Comparison of ENCODE assay signal across 11 cellular contexts in genomic region chr22:37442537-37442936, GRCh38. TPM values are rescaled to one million over a fixed set of nuclear protein-coding genes. Genes with fewer than 3 reads are reported as not detected.
DNase-seq lines count a peak whose midpoint lies in the region; ATAC-seq, FAIRE-seq and TF ChIP-seq lines count a peak whose summit lies in the region.
"Had no signal": no experiment of that assay in that cellular context is flagged by ENCODE, and none has a peak within 500 bp of the region (broad histone marks: within the 10 kb centered on the region; RNA-seq: fewer than 3 reads in every experiment).

No MANE protein-coding gene starts in this region.

- POLR2A ChIA-PET in SK-N-SH (lab: Yijun Ruan, JAX) = no interaction called here

- WGBS in SK-N-SH (ENCODE audit: low lambda C conversion rate) = 47% methylated on average over 2 of the region's 2 CpGs

- no peak for TF ChIP-seq RAD21 in SK-N-SH (IDR thresholded peaks at IDR 0.05; ENCODE audit: low read length)

- no peaks in the 10 kb centered on the region for H4K20me1 ChIP-seq in SK-N-SH (ENCODE audit: insufficient read depth)

- no peaks in the 10 kb centered on the region for H3K79me2 ChIP-seq in SK-N-SH (ENCODE audit: insufficient read depth)

- no peak for TF ChIP-seq EP300 in SK-N-SH (IDR thresholded peaks at IDR 0.05; ENCODE audit: borderline replicate concordance in 1 of 2, low read depth in 1 of 2, low read length in 1 of 2)

- no peaks in the 10 kb centered on the region for H3K4me1 ChIP-seq in SK-N-SH (ENCODE audit: control insufficient read depth in 1 of 2, insufficient read depth in 2 of 2, low read depth in 1 of 2, low read length in 1 of 2)

- H3K4me1 Mint-ChIP-seq in glutamatergic neuron (ENCODE audit: low read depth, unreplicated experiment) = peaks cover 31% of the 10 kb centered on the region

- in situ Hi-C loops in Caki2 (cut with HindIII; ENCODE audit: low pct_unique_long_range_greater_than_20kb, low sequenced_read_pairs) = no loop called here

- no peaks in the 10 kb centered on the region for H3K27me3 ChIP-seq in SK-N-SH (ENCODE audit: insufficient read depth)

- peaks cover 17% of the 10 kb centered on the region for H3K36me3 Mint-ChIP-seq in glutamatergic neuron (ENCODE audit: unreplicated experiment)

- peaks cover 3% of the 10 kb centered on the region for H3K9me3 Mint-ChIP-seq in glutamatergic neuron (ENCODE audit: unreplicated experiment)

- H3K27ac ChIP-seq in SK-N-SH (ENCODE audit: low read depth in 2 of 2, low read length in 1 of 2) = no peak overlapping the region
- H3K27ac ChIP-seq: dorsolateral prefrontal cortex had no signal

- ATAC-seq in HG03460 (IDR thresholded peaks at IDR 0.05; ENCODE audit: unreplicated experiment) (no peak), GM21786 (IDR thresholded peaks at IDR 0.05; ENCODE audit: unreplicated experiment) (no peak), GM18867 (IDR thresholded peaks at IDR 0.05; ENCODE audit: unreplicated experiment) (no peak)

- H3K27ac Mint-ChIP-seq in glutamatergic neuron (ENCODE audit: unreplicated experiment) = peak overlapping the region; percentile 7

- no peaks in the 10 kb centered on the region for H3K9me3 ChIP-seq in SK-N-SH

- H3K9me2 ChIP-seq in SK-N-SH = no peaks in the 10 kb centered on the region

- no peaks in the 10 kb centered on the region for H3F3A ChIP-seq in SK-N-SH (replicated peaks; ENCODE audit: insufficient read depth)

- DNase-seq in Caki2 (ENCODE audit: low read depth) (peak; percentile 31), HTR-8/SVneo (ENCODE audit: insufficient read length, low spot score) (peak; percentile 27), SK-N-SH (no peak), glutamatergic neuron (no peak)
- DNase-seq in stimulated activated CD4-positive, alpha-beta T cell treated with anti-CD3 and anti-CD28 coated beads, Interleukin-15, amount 100 ng/mL, for 24 hours = no peak
- DNase-seq: activated effector memory CD4-positive, alpha-beta T cell treated with anti-CD3 and anti-CD28 coated beads, Interleukin-2, amount 50 U/mL, for 16 hours; COR-L47; dorsolateral prefrontal cortex had no signal

- H3K36me3 ChIP-seq in SK-N-SH (replicated peaks in 1 of 2; ENCODE audit: control insufficient read depth in 1 of 2, insufficient read depth in 2 of 2, low read length in 1 of 2) = no peaks in the 10 kb centered on the region

- H3K4me3 ChIP-seq in SK-N-SH (ENCODE audit: low read depth in 2 of 2, low read length in 1 of 2) = no peak overlapping the region
- H3K4me3 ChIP-seq: dorsolateral prefrontal cortex had no signal

- no peak overlapping the region for H3K9ac ChIP-seq in SK-N-SH

- no peak overlapping the region for H3K4me2 ChIP-seq in SK-N-SH

- no peak overlapping the region for H2AFZ ChIP-seq in SK-N-SH (ENCODE audit: low read depth)

- TF ChIP-seq CTCF in SK-N-SH (IDR thresholded peaks at IDR 0.05) (no peak), glutamatergic neuron (IDR thresholded peaks at IDR 0.05; ENCODE audit: partially characterized antibody, unreplicated experiment) (no peak)

- peaks cover 5% of the 10 kb centered on the region for H3K27me3 Mint-ChIP-seq in glutamatergic neuron (ENCODE audit: unreplicated experiment)

- peak; percentile 13 for FAIRE-seq in HTR-8/SVneo (lab: Jason Lieb, UNC)

- CTCF ChIA-PET in SK-N-SH (lab: Yijun Ruan, JAX) = interaction anchor here (1.1 to 7.6 kb wide), 4 partner anchors 14 to 121 kb away, joined by 3 to 57 read pairs (median 4); partner anchors contain the start of gene ELFN2

- H3K4me3 Mint-ChIP-seq in glutamatergic neuron (ENCODE audit: unreplicated experiment) = peak overlapping the region; percentile 8

TF ChIP-seq in SK-N-SH, 30 proteins besides CTCF, POLR2A, EP300 and RAD21 (continues in another document):
- no peak for TF ChIP-seq SMC3 (IDR thresholded peaks at IDR 0.05; ENCODE audit: low read depth, low read length)
- no peak for TF ChIP-seq NRF1 (IDR thresholded peaks at IDR 0.05; ENCODE audit: low read depth, low read length)
- no peak for TF ChIP-seq SIN3A (IDR thresholded peaks at IDR 0.05; ENCODE audit: borderline replicate concordance, low read depth, low read length)
- no peak for TF ChIP-seq PBX3 (IDR thresholded peaks at IDR 0.05)
- no peak for TF ChIP-seq RCOR1 (IDR thresholded peaks at IDR 0.05; ENCODE audit: low read length)
- TF ChIP-seq, protein P1, sequence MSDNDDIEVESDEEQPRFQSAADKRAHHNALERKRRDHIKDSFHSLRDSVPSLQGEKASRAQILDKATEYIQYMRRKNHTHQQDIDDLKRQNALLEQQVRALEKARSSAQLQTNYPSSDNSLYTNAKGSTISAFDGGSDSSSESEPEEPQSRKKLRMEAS (IDR thresholded peaks at IDR 0.05; ENCODE audit: low read depth) = no peak
- TF ChIP-seq FOXJ3 (CRISPR knock-in tag; IDR thresholded peaks at IDR 0.05) = no peak
- no peak for TF ChIP-seq MXI1 (IDR thresholded peaks at IDR 0.05; ENCODE audit: low read depth, low read length)
- no peak for TF ChIP-seq POLR2AphosphoS5 (IDR thresholded peaks at IDR 0.05; ENCODE audit: low read depth, low read length)
- 0 out of 2 replicates have a peak, but pooled peaks have one; percentile 38 for TF ChIP-seq GABPA (IDR thresholded peaks at IDR 0.05; ENCODE audit: low read depth)
- TF ChIP-seq, protein P2, sequence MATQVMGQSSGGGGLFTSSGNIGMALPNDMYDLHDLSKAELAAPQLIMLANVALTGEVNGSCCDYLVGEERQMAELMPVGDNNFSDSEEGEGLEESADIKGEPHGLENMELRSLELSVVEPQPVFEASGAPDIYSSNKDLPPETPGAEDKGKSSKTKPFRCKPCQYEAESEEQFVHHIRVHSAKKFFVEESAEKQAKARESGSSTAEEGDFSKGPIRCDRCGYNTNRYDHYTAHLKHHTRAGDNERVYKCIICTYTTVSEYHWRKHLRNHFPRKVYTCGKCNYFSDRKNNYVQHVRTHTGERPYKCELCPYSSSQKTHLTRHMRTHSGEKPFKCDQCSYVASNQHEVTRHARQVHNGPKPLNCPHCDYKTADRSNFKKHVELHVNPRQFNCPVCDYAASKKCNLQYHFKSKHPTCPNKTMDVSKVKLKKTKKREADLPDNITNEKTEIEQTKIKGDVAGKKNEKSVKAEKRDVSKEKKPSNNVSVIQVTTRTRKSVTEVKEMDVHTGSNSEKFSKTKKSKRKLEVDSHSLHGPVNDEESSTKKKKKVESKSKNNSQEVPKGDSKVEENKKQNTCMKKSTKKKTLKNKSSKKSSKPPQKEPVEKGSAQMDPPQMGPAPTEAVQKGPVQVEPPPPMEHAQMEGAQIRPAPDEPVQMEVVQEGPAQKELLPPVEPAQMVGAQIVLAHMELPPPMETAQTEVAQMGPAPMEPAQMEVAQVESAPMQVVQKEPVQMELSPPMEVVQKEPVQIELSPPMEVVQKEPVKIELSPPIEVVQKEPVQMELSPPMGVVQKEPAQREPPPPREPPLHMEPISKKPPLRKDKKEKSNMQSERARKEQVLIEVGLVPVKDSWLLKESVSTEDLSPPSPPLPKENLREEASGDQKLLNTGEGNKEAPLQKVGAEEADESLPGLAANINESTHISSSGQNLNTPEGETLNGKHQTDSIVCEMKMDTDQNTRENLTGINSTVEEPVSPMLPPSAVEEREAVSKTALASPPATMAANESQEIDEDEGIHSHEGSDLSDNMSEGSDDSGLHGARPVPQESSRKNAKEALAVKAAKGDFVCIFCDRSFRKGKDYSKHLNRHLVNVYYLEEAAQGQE (IDR thresholded peaks at IDR 0.05; ENCODE audit: low read depth, low read length) = no peak
- TF ChIP-seq NFIC (IDR thresholded peaks at IDR 0.05; ENCODE audit: borderline replicate concordance) = no peak
- TF ChIP-seq FOSL2 (IDR thresholded peaks at IDR 0.05; ENCODE audit: borderline replicate concordance, low read depth) = no peak
- TF ChIP-seq CHD2 (IDR thresholded peaks at IDR 0.05; ENCODE audit: low read length, partially characterized antibody) = no peak
- peak; percentile 43; the same call in 1 of the 2 replicates for TF ChIP-seq YY1 (IDR thresholded peaks at IDR 0.05; ENCODE audit: low read depth)
- no peak for TF ChIP-seq RXRA (IDR thresholded peaks at IDR 0.05; ENCODE audit: borderline replicate concordance, low read depth)
- TF ChIP-seq RFX5 (IDR thresholded peaks at IDR 0.05; ENCODE audit: low read length) = no peak
- no peak for TF ChIP-seq ELF1 (IDR thresholded peaks at IDR 0.05)
- no peak for TF ChIP-seq EZH2phosphoT487 (IDR thresholded peaks at IDR 0.05; ENCODE audit: borderline replicate concordance, low read depth)
- no peak for TF ChIP-seq GATA2 (CRISPR knock-in tag; IDR thresholded peaks at IDR 0.05)
- 0 out of 2 replicates have a peak, but pooled peaks have one; percentile 11 for TF ChIP-seq USF2 (IDR thresholded peaks at IDR 0.05; ENCODE audit: borderline replicate concordance, low read depth, low read length)

RNA-seq across cellular contexts. Expression of gene ELFN2, which starts 15.3 kb away (rescaled TPM):
- 10.2 and 12.9 TPM in 2 replicates for total RNA-seq in Caki2 (2014; rRNA removed; shearing (Covaris generic); ENCODE audit: low replicate concordance)
- 2.4 and 2.8 TPM in 2 replicates for polyA plus RNA-seq in SK-N-SH (2012; rRNA removed)
- 1.0 and 1.4 TPM in 2 replicates for polyA plus RNA-seq in SK-N-SH (2012; cell fraction: cytosol; rRNA removed)
- 10.1 and 10.5 TPM in 2 replicates for polyA plus RNA-seq in SK-N-SH (2012; cell fraction: nucleus; rRNA removed)
- total RNA-seq in glutamatergic neuron (ENCODE audit: unreplicated experiment) = 7.3 TPM

RNA-seq across cellular contexts. Expression of gene MFNG, which starts 43.6 kb away (rescaled TPM):
- total RNA-seq in Caki2 (2014; rRNA removed; shearing (Covaris generic); ENCODE audit: low replicate concordance) = 0.46 and 0.54 TPM in 2 replicates
- polyA plus RNA-seq in SK-N-SH (2012; rRNA removed) = 0.18 and 0.34 TPM in 2 replicates
- 0.13 and 0.14 TPM in 2 replicates for polyA plus RNA-seq in SK-N-SH (2012; cell fraction: cytosol; rRNA removed)
- polyA plus RNA-seq in SK-N-SH (2012; cell fraction: nucleus; rRNA removed) = 1.4 and 2.6 TPM in 2 replicates
- total RNA-seq in glutamatergic neuron (ENCODE audit: unreplicated experiment) = 61.1 TPM

Comparison
In these comparisons a context has a peak if more than half of its experiments do, and no peak if none do; other contexts are left out.
1. DNase-seq: peak in Caki2 (single experiment) and HTR-8/SVneo (single experiment); none in SK-N-SH (single experiment), glutamatergic neuron (single experiment) and stimulated activated CD4-positive, alpha-beta T cell treated with anti-CD3 and anti-CD28 coated beads, Interleukin-15, amount 100 ng/mL, for 24 hours (single experiment).
2. RNA of gene MFNG, which starts 43.6 kb away (total RNA-seq): 61.1 TPM in glutamatergic neuron (single experiment); 0.46 to 0.54 TPM in Caki2; every median in the first group is over 10 times any median in the second.